In genomic region chr13:25213716-25214115, GRCh38 we compare ENCODE assay signal across 28 cellular contexts. TPM values are rescaled to one million over a fixed set of nuclear protein-coding genes. Genes with fewer than 3 reads are reported as not detected.
DNase-seq lines count a peak whose midpoint lies in the region; ATAC-seq and TF ChIP-seq lines count a peak whose summit lies in the region.
"Had no signal": no experiment of that assay in that cellular context is flagged by ENCODE, and none has a peak within 500 bp of the region (broad histone marks: within the 10 kb centered on the region; RNA-seq: fewer than 3 reads in every experiment).

No MANE protein-coding gene starts in this region.

- H3K9me3 ChIP-seq in HCT116 (ENCODE audit: control insufficient read depth in 1 of 2, insufficient read depth in 1 of 2, low read depth in 1 of 2, low read length in 2 of 2) (no peaks in the 10 kb centered on the region), mucosa of descending colon (no peaks in the 10 kb centered on the region)
- H3K9me3 ChIP-seq: breast epithelium, tibial artery had no signal

- H3K27ac Mint-ChIP-seq in WTC11: no peak overlapping the region
- H3K27ac Mint-ChIP-seq: activated CD4-positive, alpha-beta memory T cell treated with anti-CD3 and anti-CD28 coated beads for 36 hours; CD4-positive, alpha-beta memory T cell; nephron; T-helper 17 cell had no signal

- no peak for TF ChIP-seq POLR2A in HCT116 (IDR thresholded peaks at IDR 0.05; ENCODE audit: borderline replicate concordance, extremely low read depth, insufficient read depth, insufficient read length)

- no peaks in the 10 kb centered on the region for H3K36me3 Mint-ChIP-seq in WTC11
- H3K36me3 Mint-ChIP-seq: activated CD4-positive, alpha-beta memory T cell treated with anti-CD3 and anti-CD28 coated beads for 36 hours; CD4-positive, alpha-beta memory T cell had no signal

- H2AFZ ChIP-seq in HCT116 (ENCODE audit: low read depth, low read length, poor library complexity, severe bottlenecking): no peak overlapping the region
- H2AFZ ChIP-seq: parathyroid adenoma had no signal

- H3K4me1 ChIP-seq in HCT116 (ENCODE audit: control insufficient read depth in 1 of 2, insufficient read depth in 2 of 2, low read length in 2 of 2) (peaks cover 0 to 4% of the 10 kb centered on the region in 2 experiments; a peak in 1 of 4 replicates), mucosa of descending colon (ENCODE audit: low read depth) (no peaks in the 10 kb centered on the region)
- H3K4me1 ChIP-seq: breast epithelium, parathyroid adenoma, tibial artery had no signal

- no peak for TF ChIP-seq CTCF in AG10803 (conservative IDR thresholded peaks at IDR 0.05; ENCODE audit: low read length)
- no peak for TF ChIP-seq CTCF in HCT116 (IDR thresholded peaks at IDR 0.05 in 2 of 3, conservative IDR thresholded peaks at IDR 0.05 in 1 of 3; ENCODE audit: borderline replicate concordance in 1 of 3, insufficient read depth in 1 of 3, low read depth in 2 of 3, low read length in 2 of 3)
- TF ChIP-seq CTCF in WTC11 (IDR thresholded peaks at IDR 0.05): no peak
- TF ChIP-seq CTCF in mucosa of descending colon (IDR thresholded peaks at IDR 0.05): no peak

- peaks cover 18% of the 10 kb centered on the region for H3K4me1 Mint-ChIP-seq in WTC11
- H3K4me1 Mint-ChIP-seq: CD4-positive, alpha-beta memory T cell; T-helper 17 cell had no signal

- no peaks in the 10 kb centered on the region for H4K20me1 ChIP-seq in HCT116 (ENCODE audit: insufficient read depth)

- H3K27ac ChIP-seq in HCT116 (ENCODE audit: low read depth, low read length): no peak overlapping the region
- H3K27ac ChIP-seq: breast epithelium, parathyroid adenoma, tibial artery, WERI-Rb-1 had no signal

- H3K27me3 Mint-ChIP-seq in WTC11 (ENCODE audit: low read depth): no peaks in the 10 kb centered on the region

- TF ChIP-seq RAD21 in HCT116 (IDR thresholded peaks at IDR 0.05; ENCODE audit: low read depth): no peak

- peak; percentile 53 for DNase-seq in AG10803 (ENCODE audit: low read depth)
- no peak for DNase-seq in HCT116 (ENCODE audit: low read depth, low spot score)
- no peak for DNase-seq in WTC11 (ENCODE audit: low spot score)
- DNase-seq in islet precursor cell: peak; percentile 90
- DNase-seq in NCI-H2081 (lab: John Stamatoyannopoulos, UW): no peak
- DNase-seq in mucosa of descending colon: no peak
- no peak for DNase-seq in NCI-H748 (lab: John Stamatoyannopoulos, UW; ENCODE audit: unreplicated experiment)
- DNase-seq in Kasumi-1 (lab: John Stamatoyannopoulos, UW): no peak
- DNase-seq: activated CD4-positive, alpha-beta memory T cell treated with anti-CD3 and anti-CD28 coated beads for 36 hours; activated naive CD4-positive, alpha-beta T cell; activated T-cell treated with anti-CD3 and anti-CD28 coated beads for 4 hours; CD4-positive, alpha-beta memory T cell; dermis blood vessel endothelial cell; GOT3; kidney glomerular epithelial cell; mesenchymal stem cell; NCI-H1105 treated with DMSO at 0.1 percent for 48 hours; NCI-H2107; NCI-H526 treated with DMSO at 0.1 percent for 48 hours; stimulated activated CD4-positive, alpha-beta T cell treated with anti-CD3 and anti-CD28 coated beads, Interleukin-2, amount 100 ng/mL, for 24 hours; stimulated activated naive CD4-positive, alpha-beta T cell treated with Interleukin-2 at 50 U/mL for 16 hours; T-helper 17 cell; tibial artery; WERI-Rb-1 had no signal

- POLR2A ChIA-PET in HCT116 (lab: Charles Lee): no interaction called here
- POLR2A ChIA-PET in WTC11 (lab: Charles Lee): interaction anchor here (0.6 kb wide), 1 partner anchor 113 kb away, joined by 5 read pairs; no protein-coding TSS in a partner anchor

- BruUV-seq in HCT116 (replicated peaks; lab: Mats Ljungman, UMichigan): no TSS peak

- H3K36me3 ChIP-seq in HCT116 (ENCODE audit: control insufficient read depth in 1 of 2, insufficient read depth in 2 of 2, low read length in 2 of 2) (no peaks in the 10 kb centered on the region), mucosa of descending colon (ENCODE audit: low read depth) (no peaks in the 10 kb centered on the region)
- H3K36me3 ChIP-seq: breast epithelium, tibial artery, WERI-Rb-1 had no signal

- RAD21 ChIA-PET in HCT116 (lab: Charles Lee; ENCODE audit: low non-redundant PET in 1 of 2, low total read pairs in 2 of 2, uncharacterized antibody in 2 of 2, unreplicated experiment in 2 of 2): no interaction called here

- H3K4me2 ChIP-seq in HCT116 (ENCODE audit: low read length): no peak overlapping the region

- ATAC-seq in HCT116 (peak; percentile 57), WTC11 (peak; percentile 31; the same call in 1 of the 2 replicates), mucosa of descending colon (no peak)
- ATAC-seq: T-helper 17 cell had no signal

- H3K27me3 ChIP-seq in HCT116 (ENCODE audit: insufficient read depth, low read length): no peaks in the 10 kb centered on the region
- H3K27me3 ChIP-seq: tibial artery had no signal

- no peak overlapping the region for H3K4me3 Mint-ChIP-seq in WTC11
- H3K4me3 Mint-ChIP-seq: activated CD4-positive, alpha-beta memory T cell treated with anti-CD3 and anti-CD28 coated beads for 36 hours; CD4-positive, alpha-beta memory T cell; nephron; T-helper 17 cell had no signal

- intact Hi-C loops in HCT116 (cut with micrococcal nuclease) (no loop called here), mucosa of descending colon (cut with DNase I, micrococcal nuclease) (no loop called here)

- H3K9me2 ChIP-seq in HCT116 (ENCODE audit: insufficient read depth): no peaks in the 10 kb centered on the region

- no peak overlapping the region for H3K9ac ChIP-seq in HCT116 (ENCODE audit: low read length)
- H3K9ac ChIP-seq: parathyroid adenoma had no signal

- CTCF ChIA-PET in HCT116 (lab: Charles Lee) (interaction anchor here (1.3 kb wide), 1 partner anchor 20 kb away, joined by 4 read pairs; no protein-coding TSS in a partner anchor), WTC11 (lab: Charles Lee) (interaction anchor here (0.6 to 1.0 kb wide), 3 partner anchors 11 to 219 kb away, joined by 3 read pairs; no protein-coding TSS in a partner anchor)

- no peaks in the 10 kb centered on the region; the same call in 1 of the 2 replicates for H3K9me3 Mint-ChIP-seq in WTC11
- H3K9me3 Mint-ChIP-seq: activated CD4-positive, alpha-beta memory T cell treated with anti-CD3 and anti-CD28 coated beads for 36 hours; nephron had no signal

- H3K79me2 ChIP-seq in HCT116 (ENCODE audit: insufficient read depth, low read length): no peaks in the 10 kb centered on the region
- H3K79me2 ChIP-seq: parathyroid adenoma had no signal

- no peak overlapping the region for H3K4me3 ChIP-seq in AG10803 (ENCODE audit: low read length)
- no peak overlapping the region for H3K4me3 ChIP-seq in HCT116 (replicated peaks in 1 of 2; ENCODE audit: low read depth in 1 of 2, low read length in 2 of 2)
- H3K4me3 ChIP-seq in mucosa of descending colon: no peak overlapping the region
- H3K4me3 ChIP-seq: breast epithelium, tibial artery had no signal

TF ChIP-seq in HCT116, 20 proteins besides CTCF, POLR2A, EP300 and RAD21 (continues in another document):
- TF ChIP-seq TCF7L2 (IDR thresholded peaks at IDR 0.05; ENCODE audit: borderline replicate concordance, extremely low read depth, insufficient read depth, insufficient read length): no peak
- no peak for TF ChIP-seq SP1 (IDR thresholded peaks at IDR 0.05; ENCODE audit: low read depth)
- TF ChIP-seq SIN3A (IDR thresholded peaks at IDR 0.05; ENCODE audit: low read depth): no peak
- TF ChIP-seq ZFX (IDR thresholded peaks at IDR 0.05): no peak
- no peak for TF ChIP-seq FOSL1 (IDR thresholded peaks at IDR 0.05; ENCODE audit: low read depth)

TF ChIP-seq in WTC11, 78 proteins besides CTCF, POLR2A, EP300 and RAD21:
- TF ChIP-seq NR1H2 (CRISPR knock-in tag; IDR thresholded peaks at IDR 0.05): no peak
- TF ChIP-seq, protein P1, sequence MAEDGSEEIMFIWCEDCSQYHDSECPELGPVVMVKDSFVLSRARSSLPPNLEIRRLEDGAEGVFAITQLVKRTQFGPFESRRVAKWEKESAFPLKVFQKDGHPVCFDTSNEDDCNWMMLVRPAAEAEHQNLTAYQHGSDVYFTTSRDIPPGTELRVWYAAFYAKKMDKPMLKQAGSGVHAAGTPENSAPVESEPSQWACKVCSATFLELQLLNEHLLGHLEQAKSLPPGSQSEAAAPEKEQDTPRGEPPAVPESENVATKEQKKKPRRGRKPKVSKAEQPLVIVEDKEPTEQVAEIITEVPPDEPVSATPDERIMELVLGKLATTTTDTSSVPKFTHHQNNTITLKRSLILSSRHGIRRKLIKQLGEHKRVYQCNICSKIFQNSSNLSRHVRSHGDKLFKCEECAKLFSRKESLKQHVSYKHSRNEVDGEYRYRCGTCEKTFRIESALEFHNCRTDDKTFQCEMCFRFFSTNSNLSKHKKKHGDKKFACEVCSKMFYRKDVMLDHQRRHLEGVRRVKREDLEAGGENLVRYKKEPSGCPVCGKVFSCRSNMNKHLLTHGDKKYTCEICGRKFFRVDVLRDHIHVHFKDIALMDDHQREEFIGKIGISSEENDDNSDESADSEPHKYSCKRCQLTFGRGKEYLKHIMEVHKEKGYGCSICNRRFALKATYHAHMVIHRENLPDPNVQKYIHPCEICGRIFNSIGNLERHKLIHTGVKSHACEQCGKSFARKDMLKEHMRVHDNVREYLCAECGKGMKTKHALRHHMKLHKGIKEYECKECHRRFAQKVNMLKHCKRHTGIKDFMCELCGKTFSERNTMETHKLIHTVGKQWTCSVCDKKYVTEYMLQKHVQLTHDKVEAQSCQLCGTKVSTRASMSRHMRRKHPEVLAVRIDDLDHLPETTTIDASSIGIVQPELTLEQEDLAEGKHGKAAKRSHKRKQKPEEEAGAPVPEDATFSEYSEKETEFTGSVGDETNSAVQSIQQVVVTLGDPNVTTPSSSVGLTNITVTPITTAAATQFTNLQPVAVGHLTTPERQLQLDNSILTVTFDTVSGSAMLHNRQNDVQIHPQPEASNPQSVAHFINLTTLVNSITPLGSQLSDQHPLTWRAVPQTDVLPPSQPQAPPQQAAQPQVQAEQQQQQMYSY (CRISPR knock-in tag; IDR thresholded peaks at IDR 0.05): no peak
- no peak for TF ChIP-seq NR2C2 (CRISPR knock-in tag; IDR thresholded peaks at IDR 0.05)
- TF ChIP-seq MXD4 (CRISPR knock-in tag; IDR thresholded peaks at IDR 0.05; ENCODE audit: borderline replicate concordance): no peak
- TF ChIP-seq TEAD4 (CRISPR knock-in tag; IDR thresholded peaks at IDR 0.05): no peak

RNA-seq across cellular contexts. Expression of gene AMER2, which starts 41.6 kb away (rescaled TPM):
- total RNA-seq in HCT116 (2021; ENCODE audit: unreplicated experiment) (not detected), WTC11 (2021) (0.18 to 0.48 TPM (median 0.27 TPM) in 3 replicates), mucosa of descending colon (under 1 TPM in 2 of 3 donors, not detected in 1; 0.05 to 0.70 TPM)
- not detected in 2 replicates for polyA plus RNA-seq in HCT116 (2012)
- total RNA-seq: activated CD4-positive, alpha-beta memory T cell treated with anti-CD3 and anti-CD28 coated beads for 36 hours; CD4-positive, alpha-beta memory T cell; dermis blood vessel endothelial cell; T-helper 17 cell had no signal
- polyA plus RNA-seq: AG04450; CD4-positive, alpha-beta memory T cell had no signal

Comparison
In these comparisons a context has a peak if more than half of its experiments do, and no peak if none do; other contexts are left out.
1. DNase-seq: peak in AG10803 (single experiment) and islet precursor cell (single experiment); none in HCT116 (single experiment), WTC11 (single experiment), NCI-H2081 (0 of 2), mucosa of descending colon (0 of 3), NCI-H748 (single experiment) and Kasumi-1 (0 of 2).